In genomic region chr16:79602615-79603014, GRCh38 we compare ENCODE assay signal across 1 cellular context.
TF ChIP-seq lines count a peak whose summit lies in the region.

No MANE protein-coding gene starts in this region.

TF ChIP-seq in WTC11, 78 proteins besides CTCF, POLR2A, EP300 and RAD21 (continued from another document):
- TF ChIP-seq ARID4B (CRISPR knock-in tag; IDR thresholded peaks at IDR 0.05; ENCODE audit: borderline replicate concordance): no peak
- TF ChIP-seq NFE2L1 (CRISPR knock-in tag; IDR thresholded peaks at IDR 0.05): no peak
- TF ChIP-seq ZNF263 (CRISPR knock-in tag; IDR thresholded peaks at IDR 0.05; ENCODE audit: low read depth): no peak
TF ChIP-seq in WTC11: peak in this region for 0.
